In the genomic region with DNA sequence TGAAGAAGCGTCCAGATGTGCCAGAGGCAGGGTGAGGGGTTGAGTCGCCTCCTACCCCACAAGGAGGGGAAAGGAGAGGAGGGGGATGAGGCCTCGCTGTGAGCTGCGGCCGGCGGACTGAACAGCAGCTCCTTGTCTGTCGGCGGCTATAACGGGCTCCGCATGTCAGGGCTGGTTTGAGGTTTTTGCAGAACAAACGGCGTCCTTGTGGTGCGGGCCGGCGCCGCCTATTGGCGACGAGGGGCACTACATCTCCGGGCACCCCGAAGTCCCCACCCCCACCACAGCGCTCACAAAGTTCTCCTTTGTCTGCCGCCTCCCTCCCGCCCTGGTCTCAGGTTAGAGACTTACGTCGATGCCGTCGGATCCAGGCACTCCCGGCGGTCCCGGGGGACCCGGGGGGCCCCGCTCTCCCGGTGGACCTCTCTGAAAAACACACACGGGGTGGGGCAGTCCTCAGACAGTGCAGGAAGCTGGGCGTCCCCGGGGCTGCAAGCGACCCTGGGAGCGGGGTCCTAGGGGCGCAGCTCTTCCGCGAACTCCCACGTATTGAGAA, we compare ENCODE assay signal across 8 cellular contexts. TPM values are rescaled to one million over a fixed set of nuclear protein-coding genes. Genes with fewer than 3 reads are reported as not detected.
DNase-seq lines count a peak whose midpoint lies in the region; ATAC-seq and TF ChIP-seq lines count a peak whose summit lies in the region.

No MANE protein-coding gene starts in this region.

- H3K9me3 ChIP-seq in ectodermal cell (ENCODE audit: control insufficient read depth, low read length) (no peaks in the 10 kb centered on the region), lower lobe of right lung (no peaks in the 10 kb centered on the region)

- H3K4me3 ChIP-seq in ectodermal cell (ENCODE audit: insufficient read depth, low read depth, low read length) (peak overlapping the region; percentile 45), lower lobe of right lung (peak overlapping the region; percentile 57)

- no peaks in the 10 kb centered on the region for H3K36me3 Mint-ChIP-seq in activated CD8-positive, alpha-beta T cell treated with anti-CD3 and anti-CD28 coated beads, Interleukin-2, amount 10 ng/mL, durations not matched to agents 7 days and 5 days (ENCODE audit: low read depth)

- CTCF ChIA-PET in GM10248 (lab: Yijun Ruan, JAX), result interaction anchor here (0.7 to 10.7 kb wide), 68 partner anchors 10 to 395 kb away, joined by 3 to 168 read pairs (median 4); a partner anchor contains a TSS
- CTCF ChIA-PET in activated CD8-positive, alpha-beta T cell treated with anti-CD3 and anti-CD28 coated beads, Interleukin-2, amount 10 ng/mL, durations not matched to agents 7 days and 5 days (lab: Charles Lee), result interaction anchor here (0.6 to 12.0 kb wide), 68 partner anchors 10 to 279 kb away, joined by 3 to 191 read pairs (median 5); a partner anchor contains a TSS

- TF ChIP-seq CTCF in GM10248 (IDR thresholded peaks at IDR 0.05; ENCODE audit: control extremely low read depth, extremely low read depth, low read depth, missing control alignments) (peak; percentile 90), lower lobe of right lung (IDR thresholded peaks at IDR 0.05) (peak; percentile 91)

- H3K27me3 ChIP-seq in ectodermal cell (ENCODE audit: control insufficient read depth, insufficient read depth, low read length, poor library complexity, severe bottlenecking) (peaks cover 39% of the 10 kb centered on the region), lower lobe of right lung (ENCODE audit: low read depth) (peaks cover 34% of the 10 kb centered on the region)

- intact Hi-C loops in lower lobe of right lung (cut with DNase I), result no loop called here

- H3K27ac ChIP-seq in ectodermal cell (ENCODE audit: insufficient read depth, low read depth, low read length, poor library complexity, severe bottlenecking) (peak overlapping the region; percentile 90), lower lobe of right lung (no peak overlapping the region)

- no peaks in the 10 kb centered on the region for H3K36me3 ChIP-seq in ectodermal cell (ENCODE audit: control insufficient read depth, insufficient read depth, low read length)
- no peaks in the 10 kb centered on the region for H3K36me3 ChIP-seq in lower lobe of right lung

- POLR2A ChIA-PET in GM10248 (lab: Yijun Ruan, JAX), result interaction anchor here (0.6 to 0.7 kb wide), 2 partner anchors 58 to 78 kb away, joined by 3 to 12 read pairs; a partner anchor contains a TSS
- POLR2A ChIA-PET in activated CD8-positive, alpha-beta T cell treated with anti-CD3 and anti-CD28 coated beads, Interleukin-2, amount 10 ng/mL, durations not matched to agents 7 days and 5 days (lab: Charles Lee), result interaction anchor here (0.5 to 2.2 kb wide), 12 partner anchors 15 to 160 kb away, joined by 3 to 11 read pairs (median 4); a partner anchor contains a TSS

- peak; percentile 43 for ATAC-seq in HG03039 (IDR thresholded peaks at IDR 0.05; ENCODE audit: unreplicated experiment)
- ATAC-seq in activated CD8-positive, alpha-beta T cell treated with anti-CD3 and anti-CD28 coated beads, Interleukin-2, amount 10 ng/mL, durations not matched to agents 7 days and 5 days, result peak; percentile 80
- ATAC-seq in lower lobe of right lung, result peak; percentile 88 to 92
- ATAC-seq in GM19351 (IDR thresholded peaks at IDR 0.05; ENCODE audit: unreplicated experiment), result no peak

- DNase-seq in GM10248 (ENCODE audit: extremely low spot score) (peak; percentile 88), NCI-H526 treated with DMSO at 0.1 percent for 48 hours (lab: John Stamatoyannopoulos, UW) (peak; percentile 88), lower lobe of right lung (peak; percentile 89)
- DNase-seq in activated CD8-positive, alpha-beta T cell treated with anti-CD3 and anti-CD28 coated beads, Interleukin-2, amount 10 ng/mL, durations not matched to agents 7 days and 5 days, result peak; percentile 90
- DNase-seq in stimulated activated CD4-positive, alpha-beta T cell treated with anti-CD3 and anti-CD28 coated beads, Interleukin-4, amount 100 ng/mL, for 24 hours, result peak; percentile 84

- H3K27ac Mint-ChIP-seq in activated CD8-positive, alpha-beta T cell treated with anti-CD3 and anti-CD28 coated beads, Interleukin-2, amount 10 ng/mL, durations not matched to agents 7 days and 5 days, result no peak overlapping the region

- peaks cover 27% of the 10 kb centered on the region for H3K27me3 Mint-ChIP-seq in activated CD8-positive, alpha-beta T cell treated with anti-CD3 and anti-CD28 coated beads, Interleukin-2, amount 10 ng/mL, durations not matched to agents 7 days and 5 days (ENCODE audit: low read depth)

- H3K4me1 Mint-ChIP-seq in activated CD8-positive, alpha-beta T cell treated with anti-CD3 and anti-CD28 coated beads, Interleukin-2, amount 10 ng/mL, durations not matched to agents 7 days and 5 days (ENCODE audit: low read depth), result peaks cover 52% of the 10 kb centered on the region

- WGBS in ectodermal cell, 2 experiments, result 2% methylated on average over 41 to 42 of the region's 42 CpGs

- H3K4me1 ChIP-seq in ectodermal cell (ENCODE audit: control insufficient read depth, insufficient read depth, low read length), result peaks cover 19% of the 10 kb centered on the region
- peaks cover 37% of the 10 kb centered on the region for H3K4me1 ChIP-seq in lower lobe of right lung

- no peaks in the 10 kb centered on the region for H3K9me3 Mint-ChIP-seq in activated CD8-positive, alpha-beta T cell treated with anti-CD3 and anti-CD28 coated beads, Interleukin-2, amount 10 ng/mL, durations not matched to agents 7 days and 5 days (ENCODE audit: insufficient read depth)

- peak overlapping the region; percentile 74 for H3K4me3 Mint-ChIP-seq in activated CD8-positive, alpha-beta T cell treated with anti-CD3 and anti-CD28 coated beads, Interleukin-2, amount 10 ng/mL, durations not matched to agents 7 days and 5 days

RNA-seq across cellular contexts. Expression of a gene that starts 1.8 kb away (rescaled TPM):
- total RNA-seq in activated CD8-positive, alpha-beta T cell treated with anti-CD3 and anti-CD28 coated beads, Interleukin-2, amount 10 ng/mL, durations not matched to agents 7 days and 5 days, result 1 to 10 TPM; 2.4 to 2.5 TPM
- 16.1 TPM for polyA plus RNA-seq in ectodermal cell (2013, experiment 1 of 4)
- polyA plus RNA-seq in ectodermal cell (2013, experiment 2 of 4), result 21.8 TPM
- polyA plus RNA-seq in ectodermal cell (2013, experiment 3 of 4), result 16.4 TPM
- polyA plus RNA-seq in ectodermal cell (2013, experiment 4 of 4), result 20.9 TPM
- 7.6 TPM for total RNA-seq in lower lobe of right lung

RNA-seq across cellular contexts. Expression of a gene that starts 57.3 kb away (rescaled TPM):
- 10 to 100 TPM; 28.9 to 29.8 TPM for total RNA-seq in activated CD8-positive, alpha-beta T cell treated with anti-CD3 and anti-CD28 coated beads, Interleukin-2, amount 10 ng/mL, durations not matched to agents 7 days and 5 days
- 31.7 TPM for polyA plus RNA-seq in ectodermal cell (2013, experiment 1 of 4)
- 42.2 TPM for polyA plus RNA-seq in ectodermal cell (2013, experiment 2 of 4)
- polyA plus RNA-seq in ectodermal cell (2013, experiment 3 of 4), result 24.7 TPM
- 27.2 TPM for polyA plus RNA-seq in ectodermal cell (2013, experiment 4 of 4)
- total RNA-seq in lower lobe of right lung, result 42.5 TPM

RNA-seq across cellular contexts. Expression of a gene that starts 58.2 kb away (rescaled TPM):
- 100 to 1,000 TPM; 106 to 107 TPM for total RNA-seq in activated CD8-positive, alpha-beta T cell treated with anti-CD3 and anti-CD28 coated beads, Interleukin-2, amount 10 ng/mL, durations not matched to agents 7 days and 5 days
- polyA plus RNA-seq in ectodermal cell (2013, experiment 1 of 4), result 14.8 TPM
- polyA plus RNA-seq in ectodermal cell (2013, experiment 2 of 4), result 13.7 TPM
- 9.2 TPM for polyA plus RNA-seq in ectodermal cell (2013, experiment 3 of 4)
- polyA plus RNA-seq in ectodermal cell (2013, experiment 4 of 4), result 11.1 TPM
- total RNA-seq in lower lobe of right lung, result 72.8 TPM
